ENCODE assay signal across 20 cellular contexts in genomic region chr1:12057382-12057781, GRCh38. TPM values are rescaled to one million over a fixed set of nuclear protein-coding genes. Genes with fewer than 3 reads are reported as not detected.
DNase-seq lines count a peak whose midpoint lies in the region; ATAC-seq, FAIRE-seq and TF ChIP-seq lines count a peak whose summit lies in the region.
"Had no signal": no experiment of that assay in that cellular context is flagged by ENCODE, and none has a peak within 500 bp of the region (broad histone marks: within the 10 kb centered on the region; RNA-seq: fewer than 3 reads in every experiment).

No MANE protein-coding gene starts in this region.

- H3K27ac Mint-ChIP-seq in T-helper 1 cell treated with Interleukin-12 subunit alpha and Interleukin-12 subunit beta and Interleukin-4 antibody, amounts not matched to agents 30 μg/mL and 1 μg/mL, for 36 hours = peak overlapping the region; percentile 62
- peak overlapping the region in 1 of 2 donors; percentile 4 for H3K27ac Mint-ChIP-seq in stimulated activated naive CD8-positive, alpha-beta T cell treated with anti-CD3 and anti-CD28 coated beads, Interleukin-15, amount 100 ng/mL, for 72 hours
- H3K27ac Mint-ChIP-seq: IgD-negative memory B cell had no signal

- H3K27me3 Mint-ChIP-seq in T-helper 1 cell treated with Interleukin-12 subunit alpha and Interleukin-12 subunit beta and Interleukin-4 antibody, amounts not matched to agents 30 μg/mL and 1 μg/mL, for 36 hours (ENCODE audit: low read depth) = no peaks in the 10 kb centered on the region
- H3K27me3 Mint-ChIP-seq in stimulated activated naive CD8-positive, alpha-beta T cell treated with anti-CD3 and anti-CD28 coated beads, Interleukin-15, amount 100 ng/mL, for 72 hours = peaks cover 45% of the 10 kb centered on the region

- peaks cover 48% of the 10 kb centered on the region for H3K4me1 Mint-ChIP-seq in T-helper 1 cell treated with Interleukin-12 subunit alpha and Interleukin-12 subunit beta and Interleukin-4 antibody, amounts not matched to agents 30 μg/mL and 1 μg/mL, for 36 hours (ENCODE audit: low read depth)
- peaks cover 78% of the 10 kb centered on the region for H3K4me1 Mint-ChIP-seq in stimulated activated naive CD8-positive, alpha-beta T cell treated with anti-CD3 and anti-CD28 coated beads, Interleukin-15, amount 100 ng/mL, for 72 hours

- FAIRE-seq in bronchial epithelial cell (lab: Jason Lieb, UNC) (no peak), kidney (lab: Jason Lieb, UNC) (no peak)

- no peaks in the 10 kb centered on the region for H3K4me1 ChIP-seq in kidney (ENCODE audit: control insufficient read depth in 1 of 2, insufficient read depth in 1 of 2, low read depth in 1 of 2, low read length in 2 of 2)
- H3K4me1 ChIP-seq: BE2C, HAP-1 had no signal

- no peaks in the 10 kb centered on the region for H3K9me3 ChIP-seq in kidney (ENCODE audit: control insufficient read depth in 1 of 2, low read length in 2 of 2)
- H3K9me3 ChIP-seq: BE2C, SJCRH30 had no signal

- no peak for TF ChIP-seq CTCF in bronchial epithelial cell (IDR thresholded peaks at IDR 0.05; ENCODE audit: insufficient read depth, low read length, severe bottlenecking)
- no peak for TF ChIP-seq CTCF in kidney (IDR thresholded peaks at IDR 0.05; ENCODE audit: borderline replicate concordance, extremely low read depth, insufficient read depth)

- peak; percentile 41 for DNase-seq in stimulated activated CD4-positive, alpha-beta T cell treated with anti-CD3 and anti-CD28 coated beads, Interleukin-4, amount 100 ng/mL, for 24 hours
- no peak for DNase-seq in stimulated activated CD4-positive, alpha-beta T cell treated with anti-CD3 and anti-CD28 coated beads, Interleukin-4, amount 100 ng/mL, for 1 hour
- DNase-seq in bronchial epithelial cell (ENCODE audit: low read depth) (peak; percentile 24), NCI-H1436 treated with DMSO at 0.1 percent for 48 hours (lab: John Stamatoyannopoulos, UW) (no peak), GM03348 (ENCODE audit: low spot score) (no peak), kidney (no peak)
- peak in 1 of 2 donors; percentile 72 for DNase-seq in stimulated activated naive CD8-positive, alpha-beta T cell treated with anti-CD3 and anti-CD28 coated beads, Interleukin-15, amount 100 ng/mL, for 72 hours
- DNase-seq: aorta, BE2C, cortex of kidney, islet precursor cell, NCI-H1105, NCI-H2171 treated with DMSO at 0.1 percent for 48 hours, occipital lobe, SJCRH30, substantia nigra had no signal

- no peaks in the 10 kb centered on the region for H3K9me3 Mint-ChIP-seq in T-helper 1 cell treated with Interleukin-12 subunit alpha and Interleukin-12 subunit beta and Interleukin-4 antibody, amounts not matched to agents 30 μg/mL and 1 μg/mL, for 36 hours
- no peaks in the 10 kb centered on the region for H3K9me3 Mint-ChIP-seq in stimulated activated naive CD8-positive, alpha-beta T cell treated with anti-CD3 and anti-CD28 coated beads, Interleukin-15, amount 100 ng/mL, for 72 hours

- H3K4me3 Mint-ChIP-seq in T-helper 1 cell treated with Interleukin-12 subunit alpha and Interleukin-12 subunit beta and Interleukin-4 antibody, amounts not matched to agents 30 μg/mL and 1 μg/mL, for 36 hours = no peak overlapping the region
- H3K4me3 Mint-ChIP-seq in stimulated activated naive CD8-positive, alpha-beta T cell treated with anti-CD3 and anti-CD28 coated beads, Interleukin-15, amount 100 ng/mL, for 72 hours = peak overlapping the region; percentile 56 to 68

- intact Hi-C loops in kidney (cut with DNase I) = no loop called here

- H3K27me3 ChIP-seq in bronchial epithelial cell (ENCODE audit: control insufficient read depth, insufficient read depth, low read length) = peaks cover 3% of the 10 kb centered on the region
- H3K27me3 ChIP-seq: BE2C, SJCRH30 had no signal

- peak; percentile 63 for ATAC-seq in stimulated activated naive CD8-positive, alpha-beta T cell treated with anti-CD3 and anti-CD28 coated beads, Interleukin-15, amount 100 ng/mL, for 72 hours

- no peak overlapping the region for H3K4me3 ChIP-seq in bronchial epithelial cell (ENCODE audit: low read depth, low read length)
- H3K4me3 ChIP-seq in kidney (ENCODE audit: low read length in 2 of 2) = no peak overlapping the region
- H3K4me3 ChIP-seq: HAP-1, SJCRH30 had no signal

- H3K36me3 Mint-ChIP-seq in T-helper 1 cell treated with Interleukin-12 subunit alpha and Interleukin-12 subunit beta and Interleukin-4 antibody, amounts not matched to agents 30 μg/mL and 1 μg/mL, for 36 hours (ENCODE audit: low read depth) = peaks cover 4% of the 10 kb centered on the region
- H3K36me3 Mint-ChIP-seq: IgD-negative memory B cell had no signal

- H3K36me3 ChIP-seq in bronchial epithelial cell (ENCODE audit: control insufficient read depth, insufficient read depth, low read length) (no peaks in the 10 kb centered on the region), kidney (ENCODE audit: control insufficient read depth in 1 of 2, insufficient read depth in 2 of 2, low read length in 2 of 2) (no peaks in the 10 kb centered on the region)
- H3K36me3 ChIP-seq: BE2C, HAP-1, SJCRH30 had no signal

- H3K9ac ChIP-seq in kidney (ENCODE audit: low read length in 2 of 2) = no peak overlapping the region

- no peak overlapping the region for H3K27ac ChIP-seq in kidney (ENCODE audit: low read depth in 2 of 2, low read length in 2 of 2)
- H3K27ac ChIP-seq: epithelial cell of prostate, SJCRH30 had no signal

RNA-seq across cellular contexts. Expression of gene TNFRSF8, which starts 5.7 kb away (rescaled TPM):
- not detected in 2 replicates for total RNA-seq in bronchial epithelial cell
- 0.94 TPM for total RNA-seq in kidney
- polyA plus RNA-seq in kidney (ENCODE audit: insufficient read depth, low read depth, low replicate concordance) = 0.97 TPM
- total RNA-seq: occipital lobe had no signal

RNA-seq across cellular contexts. Expression of gene MIIP, which starts 38.1 kb away (rescaled TPM):
- total RNA-seq in bronchial epithelial cell (20.7 and 33.2 TPM in 2 replicates), kidney (24.7 TPM)
- 28.5 TPM for polyA plus RNA-seq in kidney (ENCODE audit: insufficient read depth, low read depth, low replicate concordance)

Comparison
In these comparisons a context has a peak if more than half of its experiments do, and no peak if none do; other contexts are left out.
1. DNase-seq: peak in stimulated activated CD4-positive, alpha-beta T cell treated with anti-CD3 and anti-CD28 coated beads, Interleukin-4, amount 100 ng/mL, for 24 hours (single experiment) and bronchial epithelial cell (single experiment); none in stimulated activated CD4-positive, alpha-beta T cell treated with anti-CD3 and anti-CD28 coated beads, Interleukin-4, amount 100 ng/mL, for 1 hour (single experiment), NCI-H1436 treated with DMSO at 0.1 percent for 48 hours (single experiment), GM03348 (single experiment) and kidney (single experiment).